1 cellular context compared by ENCODE assay signal in the genomic region with DNA sequence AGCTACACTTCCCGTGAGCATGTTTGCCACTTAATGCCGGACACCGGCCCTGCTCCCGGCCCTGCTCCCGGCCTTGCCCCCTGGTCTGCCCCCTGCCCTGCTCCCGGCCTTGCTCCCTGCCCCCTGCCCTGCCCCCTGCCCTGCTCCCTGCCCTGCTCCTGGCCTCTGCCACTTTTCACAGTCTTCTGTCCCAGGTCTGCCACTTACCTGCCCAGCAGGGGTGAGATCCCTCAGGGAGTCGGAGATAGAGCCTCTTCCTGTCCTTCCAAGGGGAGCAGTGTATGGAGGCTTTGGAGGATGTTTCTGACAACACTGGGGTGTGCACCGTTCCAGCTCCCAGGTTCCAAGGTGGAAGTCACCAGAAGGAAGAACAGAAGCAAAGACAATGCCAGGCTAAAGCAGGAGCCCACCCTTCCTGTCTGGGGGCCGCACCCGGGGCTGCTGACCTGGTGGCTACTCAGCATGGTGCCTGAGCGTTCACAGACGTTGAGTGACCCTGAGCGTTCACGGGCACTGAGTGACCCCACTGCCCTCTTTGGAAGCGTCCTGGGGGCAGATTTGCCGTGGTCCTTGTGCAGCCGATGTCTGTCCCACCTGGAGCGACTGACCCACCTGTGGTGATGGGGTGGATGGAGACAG.
TF ChIP-seq lines count a peak whose summit lies in the region.

No MANE protein-coding gene starts in this region.

TF ChIP-seq in H1, 55 proteins besides CTCF, POLR2A, EP300 and RAD21 (continued from another document):
- no peak for TF ChIP-seq NANOG (IDR thresholded peaks at IDR 0.05; ENCODE audit: insufficient read depth, low read depth, low read length, poor library complexity, severe bottlenecking)
- TF ChIP-seq SAP30 (IDR thresholded peaks at IDR 0.05; ENCODE audit: insufficient read depth, insufficient replicate concordance, low read length) = no peak
- TF ChIP-seq ASH2L (IDR thresholded peaks at IDR 0.05; ENCODE audit: low read length) = no peak
